In the genomic region with DNA sequence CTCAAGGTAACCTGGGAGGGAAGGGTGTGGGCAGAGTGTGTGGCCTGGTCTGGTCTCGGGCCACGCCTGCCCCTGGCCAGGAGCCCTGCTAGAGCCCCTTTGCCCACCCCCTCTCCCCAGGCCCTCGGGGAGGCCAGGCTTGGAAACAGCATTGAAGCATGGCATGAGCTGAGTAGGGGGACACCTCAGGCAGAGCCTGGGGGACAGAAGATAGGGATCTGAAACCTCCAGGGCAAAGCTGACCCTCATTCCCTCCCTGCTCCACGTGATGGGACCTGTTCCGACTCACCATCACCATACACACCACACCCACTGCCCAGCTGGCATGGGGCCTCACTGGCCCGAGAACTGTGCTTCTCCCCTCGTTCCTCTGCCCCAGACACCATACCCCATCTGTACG, we compare ENCODE assay signal across 15 cellular contexts. TPM values are rescaled to one million over a fixed set of nuclear protein-coding genes. Genes with fewer than 3 reads are reported as not detected.
DNase-seq lines count a peak whose midpoint lies in the region; TF ChIP-seq lines count a peak whose summit lies in the region.
"Had no signal": no experiment of that assay in that cellular context is flagged by ENCODE, and none has a peak within 500 bp of the region (broad histone marks: within the 10 kb centered on the region; RNA-seq: fewer than 3 reads in every experiment).

No MANE protein-coding gene starts in this region.

- DNase-seq in CD8-positive, alpha-beta memory T cell = no peak
- DNase-seq in GM23248 (peak; percentile 31), osteocyte (ENCODE audit: extremely low spot score, unreplicated experiment) (no peak), mammary epithelial cell (no peak), cerebellar nuclear complex (lab: John Stamatoyannopoulos, UW) (no peak), SIG-M5 (lab: John Stamatoyannopoulos, UW) (no peak)
- DNase-seq: DMS 273 treated with DMSO at 0.1 percent for 48 hours, EL, MG63, NCI-H1092 treated with DMSO at 0.1 percent for 48 hours, NCI-H1694, NCI-H510A treated with DMSO at 0.1 percent for 48 hours, NCI-H82, PC-9 had no signal

- BruUV-seq in mammary epithelial cell (replicated peaks; lab: Mats Ljungman, UMichigan) = no TSS peak

- H3K4me3 ChIP-seq in CD8-positive, alpha-beta memory T cell (ENCODE audit: low read length) = no peak overlapping the region
- H3K4me3 ChIP-seq in GM23248 (no peak overlapping the region), mammary epithelial cell (replicated peaks in 1 of 3; ENCODE audit: insufficient read depth in 1 of 3, low read depth in 2 of 3, low read length in 3 of 3) (no peak overlapping the region)
- H3K4me3 ChIP-seq: MG63, PC-9 had no signal

- H2AFZ ChIP-seq in GM23248 = no peak overlapping the region
- no peak overlapping the region for H2AFZ ChIP-seq in mammary epithelial cell (ENCODE audit: low read depth, low read length)
- H2AFZ ChIP-seq: PC-9 had no signal

- dilution Hi-C loops in mammary epithelial cell (cut with HindIII; ENCODE audit: low sequenced_read_pairs) = loop anchor here (5.0 kb wide), 1 partner anchor 88 kb away; no protein-coding TSS in a partner anchor

- TF ChIP-seq CTCF in brain (conservative IDR thresholded peaks at IDR 0.05) = no peak
- no peak for TF ChIP-seq CTCF in osteocyte (IDR thresholded peaks at IDR 0.05)
- TF ChIP-seq CTCF in mammary epithelial cell (conservative IDR thresholded peaks at IDR 0.05 in 1 of 2, IDR thresholded peaks at IDR 0.05 in 1 of 2; ENCODE audit: extremely low read depth in 1 of 2, insufficient read depth in 1 of 2, low read depth in 1 of 2, low read length in 2 of 2) = no peak

- peaks cover 0 to 20% (median 2%) of the 10 kb centered on the region in 3 donors for H3K36me3 Mint-ChIP-seq in CD8-positive, alpha-beta memory T cell
- H3K36me3 Mint-ChIP-seq in brain (peaks cover 7% of the 10 kb centered on the region), osteocyte (ENCODE audit: unreplicated experiment) (peaks cover 13% of the 10 kb centered on the region)

- no peaks in the 10 kb centered on the region for H3F3A ChIP-seq in GM23248 (ENCODE audit: insufficient read depth)

- H3K4me2 ChIP-seq in GM23248 (ENCODE audit: unreplicated experiment) (no peak overlapping the region), mammary epithelial cell (ENCODE audit: insufficient read depth, low read depth, low read length) (no peak overlapping the region)
- H3K4me2 ChIP-seq: PC-9 had no signal

- H3K79me2 ChIP-seq in GM23248 (ENCODE audit: insufficient read depth) (peaks cover 31% of the 10 kb centered on the region), mammary epithelial cell (ENCODE audit: insufficient read depth, low read length) (peaks cover 24% of the 10 kb centered on the region)

- no peaks in the 10 kb centered on the region for H3K9me3 Mint-ChIP-seq in CD8-positive, alpha-beta memory T cell
- H3K9me3 Mint-ChIP-seq in brain = no peaks in the 10 kb centered on the region
- H3K9me3 Mint-ChIP-seq in osteocyte (ENCODE audit: unreplicated experiment) = no peaks in the 10 kb centered on the region

- in situ Hi-C loops in GM23248 (cut with MboI) = no loop called here
- in situ Hi-C loops in mammary epithelial cell (cut with MboI; ENCODE audit: low sequenced_read_pairs in 2 of 2) = loop anchor here (25.0 kb wide), 2 partner anchors 113 to 513 kb away; no protein-coding TSS in a partner anchor

- WGBS in GM23248 (ENCODE audit: low coverage in 1 of 2, low lambda C conversion rate in 2 of 2, missing lambda C conversion rate in 2 of 2), 2 experiments = 65 to 70% methylated on average over 8 of the region's 8 CpGs
- 77% methylated on average over 6 of the region's 8 CpGs for WGBS in mammary epithelial cell (ENCODE audit: low coverage, missing lambda C conversion rate)

- H3K4me3 Mint-ChIP-seq in CD8-positive, alpha-beta memory T cell = peak overlapping the region in 4 of 7 donors; percentile 23 to 44 (median 33)
- peak overlapping the region in 3 of 5 experiments; percentile 28 to 50 (median 44) for H3K4me3 Mint-ChIP-seq in brain
- H3K4me3 Mint-ChIP-seq in osteocyte (ENCODE audit: unreplicated experiment) = peak overlapping the region; percentile 35

- CTCF ChIA-PET in CD8-positive, alpha-beta memory T cell (lab: Charles Lee) = interaction anchor here (3.6 kb wide), 1 partner anchor 11 kb away, joined by 23 read pairs; the partner anchor contains the start of gene DCXR
- CTCF ChIA-PET in mammary epithelial cell (lab: Charles Lee; ENCODE audit: low non-redundant PET) = no interaction called here

- H3K27me3 ChIP-seq in CD8-positive, alpha-beta memory T cell (ENCODE audit: insufficient read depth, low read length, poor library complexity, severe bottlenecking) = no peaks in the 10 kb centered on the region
- no peaks in the 10 kb centered on the region for H3K27me3 ChIP-seq in GM23248 (replicated peaks; ENCODE audit: insufficient read depth)
- H3K27me3 ChIP-seq in mammary epithelial cell (ENCODE audit: insufficient read depth, low read length) = no peaks in the 10 kb centered on the region
- H3K27me3 ChIP-seq: MG63 had no signal

- no peak overlapping the region for H3K27ac ChIP-seq in CD8-positive, alpha-beta memory T cell (ENCODE audit: low read depth, low read length)
- H3K27ac ChIP-seq in GM23248 (no peak overlapping the region), mammary epithelial cell (ENCODE audit: insufficient read depth, low read depth, low read length) (no peak overlapping the region)
- H3K27ac ChIP-seq: PC-9 had no signal

- H3K4me1 Mint-ChIP-seq in CD8-positive, alpha-beta memory T cell = peaks cover 0 to 26% (median 17%) of the 10 kb centered on the region in 3 donors
- H3K4me1 Mint-ChIP-seq in brain (peaks cover 20% of the 10 kb centered on the region), osteocyte (ENCODE audit: unreplicated experiment) (peaks cover 17% of the 10 kb centered on the region)

- intact Hi-C loops in mammary epithelial cell (cut with micrococcal nuclease) = no loop called here

- no peaks in the 10 kb centered on the region for H3K27me3 Mint-ChIP-seq in CD8-positive, alpha-beta memory T cell
- H3K27me3 Mint-ChIP-seq in brain (peaks cover 6% of the 10 kb centered on the region), osteocyte (ENCODE audit: unreplicated experiment) (no peaks in the 10 kb centered on the region)

- H3K9ac ChIP-seq in GM23248 = no peak overlapping the region
- no peak overlapping the region for H3K9ac ChIP-seq in mammary epithelial cell (ENCODE audit: insufficient read depth, low read length)

- H3K36me3 ChIP-seq in CD8-positive, alpha-beta memory T cell (ENCODE audit: insufficient read depth, low read length) = no peaks in the 10 kb centered on the region
- H3K36me3 ChIP-seq in GM23248 (ENCODE audit: low read depth) (no peaks in the 10 kb centered on the region), mammary epithelial cell (ENCODE audit: insufficient read depth, low read length) (no peaks in the 10 kb centered on the region)

- no peaks in the 10 kb centered on the region for H4K20me1 ChIP-seq in GM23248 (ENCODE audit: insufficient read depth)
- no peaks in the 10 kb centered on the region for H4K20me1 ChIP-seq in mammary epithelial cell (ENCODE audit: insufficient read depth, low read length)

- H3K4me1 ChIP-seq in CD8-positive, alpha-beta memory T cell (ENCODE audit: insufficient read depth, low read length) = peaks cover 25% of the 10 kb centered on the region
- H3K4me1 ChIP-seq in GM23248 (ENCODE audit: insufficient read depth) (peaks cover 6% of the 10 kb centered on the region), mammary epithelial cell (ENCODE audit: insufficient read depth, low read length) (peaks cover 23% of the 10 kb centered on the region)

- no peak overlapping the region for H3K27ac Mint-ChIP-seq in CD8-positive, alpha-beta memory T cell
- no peak overlapping the region for H3K27ac Mint-ChIP-seq in brain
- H3K27ac Mint-ChIP-seq in osteocyte (ENCODE audit: unreplicated experiment) = no peak overlapping the region

- POLR2A ChIA-PET in CD8-positive, alpha-beta memory T cell (lab: Charles Lee) = no interaction called here

- H3K9me2 ChIP-seq in GM23248 (ENCODE audit: insufficient read depth) = no peaks in the 10 kb centered on the region

- no peaks in the 10 kb centered on the region for H3K9me3 ChIP-seq in CD8-positive, alpha-beta memory T cell (ENCODE audit: low read length)
- H3K9me3 ChIP-seq in GM23248 (ENCODE audit: low read depth) (no peaks in the 10 kb centered on the region), mammary epithelial cell (replicated peaks; ENCODE audit: insufficient read depth, low read length) (no peaks in the 10 kb centered on the region)
- H3K9me3 ChIP-seq: MG63 had no signal

RNA-seq across cellular contexts. Expression of gene RFNG, which starts 2.5 kb away (rescaled TPM):
- total RNA-seq in CD8-positive, alpha-beta memory T cell = 10 to 100 TPM; 18.1 to 19.4 TPM
- 7.3 TPM for polyA plus RNA-seq in CD8-positive, alpha-beta memory T cell
- 59.8 and 61.2 TPM in 2 replicates for total RNA-seq in GM23248 (2014; rRNA removed; shearing (Covaris generic))
- polyA plus RNA-seq in GM23248 (2016; fragmentation: Nextera tagmentation; extraction: Ambion mirVana) (10.6 and 11.8 TPM in 2 replicates), brain (ENCODE audit: insufficient read depth, low read depth, low replicate concordance) (45.0 TPM), mammary epithelial cell (13.6 TPM)
- total RNA-seq in osteocyte (37.3 and 41.0 TPM in 2 replicates), mammary epithelial cell (10 to 100 TPM; 37.7 to 38.2 TPM)
- 21.2 TPM for polyA minus RNA-seq in mammary epithelial cell

RNA-seq across cellular contexts. Expression of gene GPS1, which starts 2.6 kb away (rescaled TPM):
- total RNA-seq in CD8-positive, alpha-beta memory T cell = 100 to 1,000 TPM; 122 to 125 TPM
- polyA plus RNA-seq in CD8-positive, alpha-beta memory T cell = 151 TPM
- total RNA-seq in GM23248 (2014; rRNA removed; shearing (Covaris generic)) = 130 and 138 TPM in 2 replicates
- polyA plus RNA-seq in GM23248 (2016; fragmentation: Nextera tagmentation; extraction: Ambion mirVana) = 101 and 104 TPM in 2 replicates
- 231 TPM for polyA plus RNA-seq in brain (ENCODE audit: insufficient read depth, low read depth, low replicate concordance)
- total RNA-seq in osteocyte = 100 and 108 TPM in 2 replicates
- total RNA-seq in mammary epithelial cell = 10 to 100 TPM; 84.2 to 98.2 TPM
- 103 TPM for polyA plus RNA-seq in mammary epithelial cell
- 65.6 TPM for polyA minus RNA-seq in mammary epithelial cell

RNA-seq across cellular contexts. Expression of gene DCXR, which starts 11.6 kb away (rescaled TPM):
- 100 to 1,000 TPM; 117 to 127 TPM for total RNA-seq in CD8-positive, alpha-beta memory T cell
- 108 TPM for polyA plus RNA-seq in CD8-positive, alpha-beta memory T cell
- total RNA-seq in GM23248 (2014; rRNA removed; shearing (Covaris generic)) = 75.8 and 83.5 TPM in 2 replicates
- 69.9 and 70.2 TPM in 2 replicates for polyA plus RNA-seq in GM23248 (2016; fragmentation: Nextera tagmentation; extraction: Ambion mirVana)
- polyA plus RNA-seq in brain (ENCODE audit: insufficient read depth, low read depth, low replicate concordance) = 170 TPM
- 69.0 and 71.0 TPM in 2 replicates for total RNA-seq in osteocyte
- 10 to 100 TPM; 27.7 to 68.9 TPM for total RNA-seq in mammary epithelial cell
- 79.0 TPM for polyA plus RNA-seq in mammary epithelial cell
- polyA minus RNA-seq in mammary epithelial cell = 52.5 TPM

RNA-seq across cellular contexts. Expression of gene DUS1L, which starts 16.5 kb away (rescaled TPM):
- total RNA-seq in CD8-positive, alpha-beta memory T cell = 100 to 1,000 TPM; 206 to 210 TPM
- 142 TPM for polyA plus RNA-seq in CD8-positive, alpha-beta memory T cell
- 61.2 and 96.4 TPM in 2 replicates for total RNA-seq in GM23248 (2014; rRNA removed; shearing (Covaris generic))
- 13.3 and 27.7 TPM in 2 replicates for polyA plus RNA-seq in GM23248 (2016; fragmentation: Nextera tagmentation; extraction: Ambion mirVana)
- polyA plus RNA-seq in brain (ENCODE audit: insufficient read depth, low read depth, low replicate concordance) = 110 TPM
- total RNA-seq in osteocyte = 69.3 and 73.3 TPM in 2 replicates
- 10 to 100 TPM; 59.0 to 94.2 TPM for total RNA-seq in mammary epithelial cell
- 65.9 TPM for polyA plus RNA-seq in mammary epithelial cell
- polyA minus RNA-seq in mammary epithelial cell = 74.3 TPM

RNA-seq across cellular contexts. Expression of gene RAC3, which starts 17.6 kb away (rescaled TPM):
- total RNA-seq in CD8-positive, alpha-beta memory T cell = 1 to 10 TPM; 4.2 to 4.5 TPM
- not detected for polyA plus RNA-seq in CD8-positive, alpha-beta memory T cell
- 5.4 and 7.9 TPM in 2 replicates for total RNA-seq in GM23248 (2014; rRNA removed; shearing (Covaris generic))
- 1.3 and 1.8 TPM in 2 replicates for polyA plus RNA-seq in GM23248 (2016; fragmentation: Nextera tagmentation; extraction: Ambion mirVana)
- polyA plus RNA-seq in brain (ENCODE audit: insufficient read depth, low read depth, low replicate concordance) = 65.2 TPM
- 19.4 and 21.8 TPM in 2 replicates for total RNA-seq in osteocyte
- 1 to 10 TPM; 6.7 to 8.0 TPM for total RNA-seq in mammary epithelial cell
- 18.4 TPM for polyA plus RNA-seq in mammary epithelial cell
- 12.0 TPM for polyA minus RNA-seq in mammary epithelial cell
